Comparison of ENCODE assay signal across 12 cellular contexts in the genomic region with DNA sequence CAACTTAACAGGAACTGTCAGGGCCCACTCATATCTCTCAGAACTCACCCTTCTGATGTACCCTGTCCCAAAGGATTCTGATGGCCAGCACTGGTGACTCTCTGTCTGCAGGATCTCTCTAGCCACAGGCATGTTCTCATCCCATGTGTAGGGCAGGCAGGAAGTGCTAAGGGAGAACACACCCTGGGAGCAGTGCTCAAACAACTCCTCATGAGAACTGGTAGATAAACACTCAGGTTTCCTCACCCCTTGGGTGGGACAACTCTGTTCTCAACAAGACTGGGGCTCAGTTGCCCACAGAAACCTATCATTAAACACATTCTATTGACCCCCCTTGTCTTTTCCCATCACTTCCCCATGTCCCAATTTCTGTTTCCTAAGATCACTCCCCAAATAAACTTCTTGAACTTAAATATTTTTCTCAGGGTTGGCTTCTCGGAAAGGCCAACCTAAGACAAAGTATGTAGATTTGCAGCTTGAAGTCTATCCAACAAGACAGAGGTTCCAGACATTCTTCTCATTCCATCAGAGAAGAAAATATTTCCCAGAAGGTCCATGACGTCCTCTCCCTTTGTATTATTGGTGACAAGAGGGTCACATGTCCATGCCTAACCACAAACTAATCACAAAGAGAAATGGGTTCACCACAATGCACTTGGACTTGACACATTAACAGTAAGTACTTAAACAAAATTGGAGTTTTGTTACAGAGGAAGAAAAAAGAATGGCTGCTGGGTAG.
DNase-seq lines count a peak whose midpoint lies in the region; ATAC-seq lines count a peak whose summit lies in the region.
"Had no signal": no experiment of that assay in that cellular context is flagged by ENCODE, and none has a peak within 500 bp of the region (broad histone marks: within the 10 kb centered on the region; RNA-seq: fewer than 3 reads in every experiment).

No MANE protein-coding gene starts in this region.

- intact Hi-C loops in posterior cingulate gyrus (cut with DNase I), result no loop called here

- DNase-seq in AG20443 (ENCODE audit: low spot score) (peak; percentile 85), LoVo (ENCODE audit: low spot score) (peak; percentile 22), epithelial cell of prostate (ENCODE audit: low read depth, low spot score) (peak; percentile 24), non-pigmented ciliary epithelial cell (ENCODE audit: low read depth) (peak; percentile 96), COR-L47 (lab: John Stamatoyannopoulos, UW) (no peak), NCI-H526 (lab: John Stamatoyannopoulos, UW) (no peak), posterior cingulate gyrus (no peak)
- DNase-seq: activated CD4-positive, CD25-positive, alpha-beta regulatory T cell; nucleus accumbens had no signal

- H3K27ac ChIP-seq in epithelial cell of prostate, result peak overlapping the region; percentile 41

- ATAC-seq in GM19324 (IDR thresholded peaks at IDR 0.05; ENCODE audit: low FRiP score, unreplicated experiment), result no peak
- ATAC-seq: activated T-helper 17 cell treated with anti-CD3 and anti-CD28 coated beads, Interleukin-2, amount 50 U/mL, for 72 hours; Right ventricle myocardium inferior had no signal

Comparison
In these comparisons a context has a peak if more than half of its experiments do, and no peak if none do; other contexts are left out.
1. DNase-seq: peak in AG20443 (single experiment), LoVo (single experiment), epithelial cell of prostate (single experiment) and non-pigmented ciliary epithelial cell (single experiment); none in COR-L47 (single experiment), NCI-H526 (0 of 2) and posterior cingulate gyrus (0 of 10).